Comparison of ENCODE assay signal across 8 cellular contexts in genomic region chr12:6890789-6891624, GRCh38. TPM values are rescaled to one million over a fixed set of nuclear protein-coding genes. Genes with fewer than 3 reads are reported as not detected.
DNase-seq lines count a peak whose midpoint lies in the region; ATAC-seq and TF ChIP-seq lines count a peak whose summit lies in the region.

No MANE protein-coding gene starts in this region.

- peaks cover 13% of the 10 kb centered on the region for H3K4me1 Mint-ChIP-seq in activated T-helper 2 cell treated with anti-CD3 and anti-CD28 coated beads, Interferon-gamma antibody, Interleukin-2, Interleukin-4, amounts not matched to agents 10 μg/mL and 5 μg/mL and 100 μg/mL, durations not matched to agents 14 hours and 24 hours and 36 hours (ENCODE audit: low read depth)
- peaks cover 9% of the 10 kb centered on the region for H3K4me1 Mint-ChIP-seq in nephron

- 0 out of 2 replicates have a peak, but pooled peaks cover 2% of the 10 kb centered on the region for H3K36me3 ChIP-seq in ES-I3 (ENCODE audit: insufficient read depth, low read length)

- peaks cover 14% of the 10 kb centered on the region for H3K36me3 Mint-ChIP-seq in activated T-helper 2 cell treated with anti-CD3 and anti-CD28 coated beads, Interferon-gamma antibody, Interleukin-2, Interleukin-4, amounts not matched to agents 10 μg/mL and 5 μg/mL and 100 μg/mL, durations not matched to agents 14 hours and 24 hours and 36 hours (ENCODE audit: low read depth)
- H3K36me3 Mint-ChIP-seq in nephron (ENCODE audit: low read depth) = no peaks in the 10 kb centered on the region

- H3K4me3 Mint-ChIP-seq in activated T-helper 2 cell treated with anti-CD3 and anti-CD28 coated beads, Interferon-gamma antibody, Interleukin-2, Interleukin-4, amounts not matched to agents 10 μg/mL and 5 μg/mL and 100 μg/mL, durations not matched to agents 14 hours and 24 hours and 36 hours (ENCODE audit: low read depth) = peak overlapping the region; percentile 80
- H3K4me3 Mint-ChIP-seq in nephron = peak overlapping the region; percentile 81 to 89 (median 88)

- H3K27me3 Mint-ChIP-seq in activated T-helper 2 cell treated with anti-CD3 and anti-CD28 coated beads, Interferon-gamma antibody, Interleukin-2, Interleukin-4, amounts not matched to agents 10 μg/mL and 5 μg/mL and 100 μg/mL, durations not matched to agents 14 hours and 24 hours and 36 hours (ENCODE audit: low read depth) = no peaks in the 10 kb centered on the region
- H3K27me3 Mint-ChIP-seq in nephron (ENCODE audit: low read depth) = peaks cover 4% of the 10 kb centered on the region

- ATAC-seq in stimulated activated naive CD8-positive, alpha-beta T cell treated with anti-CD3 and anti-CD28 coated beads, Interleukin-15, Interleukin-2, amounts not matched to agents 100 U/mL and 50 U/mL, for 24 hours = peak; percentile 97

- TF ChIP-seq CTCF in LNCaP clone FGC (IDR thresholded peaks at IDR 0.05; ENCODE audit: control insufficient read depth, extremely low read depth, insufficient read depth) (peak; percentile 84), nephron (IDR thresholded peaks at IDR 0.05; ENCODE audit: unreplicated experiment in 3 of 3) (peak; percentile 93 to 95 (median 94))

- intact Hi-C loops in activated T-helper 2 cell treated with anti-CD3 and anti-CD28 coated beads, Interferon-gamma antibody, Interleukin-2, Interleukin-4, amounts not matched to agents 10 μg/mL and 5 μg/mL and 100 μg/mL, durations not matched to agents 14 hours and 24 hours and 36 hours (cut with micrococcal nuclease) = loop anchor here (1.0 to 5.0 kb wide), 5 partner anchors 13 to 104 kb away; partner anchors contain the start of genes CD4, LRRC23, RNU7-1 and SPSB2

- peaks cover 22% of the 10 kb centered on the region for H3K4me1 ChIP-seq in ES-I3 (ENCODE audit: insufficient read depth, low read length)

- peak overlapping the region; percentile 92 for H3K27ac Mint-ChIP-seq in activated T-helper 2 cell treated with anti-CD3 and anti-CD28 coated beads, Interferon-gamma antibody, Interleukin-2, Interleukin-4, amounts not matched to agents 10 μg/mL and 5 μg/mL and 100 μg/mL, durations not matched to agents 14 hours and 24 hours and 36 hours
- peak overlapping the region; percentile 98 to 99 (median 99) for H3K27ac Mint-ChIP-seq in nephron

- no peaks in the 10 kb centered on the region for H3K9me3 Mint-ChIP-seq in activated T-helper 2 cell treated with anti-CD3 and anti-CD28 coated beads, Interferon-gamma antibody, Interleukin-2, Interleukin-4, amounts not matched to agents 10 μg/mL and 5 μg/mL and 100 μg/mL, durations not matched to agents 14 hours and 24 hours and 36 hours
- H3K9me3 Mint-ChIP-seq in nephron = no peaks in the 10 kb centered on the region

- DNase-seq in H4 (ENCODE audit: low spot score) = peak; percentile 95
- peak; percentile 76 for DNase-seq in LNCaP clone FGC (ENCODE audit: low read depth)
- DNase-seq in RPMI8226 = peak; percentile 99
- DNase-seq in activated T-helper 2 cell treated with anti-CD3 and anti-CD28 coated beads, Interferon-gamma antibody, Interleukin-2, Interleukin-4, amounts not matched to agents 10 μg/mL and 5 μg/mL and 100 μg/mL, durations not matched to agents 14 hours and 24 hours and 36 hours (ENCODE audit: low spot score) = peak; percentile 98
- peak; percentile 94 for DNase-seq in fibroblast of peridontal ligament (ENCODE audit: extremely low read depth)
- peak; percentile 100 for DNase-seq in stimulated activated naive CD8-positive, alpha-beta T cell treated with anti-CD3 and anti-CD28 coated beads, Interleukin-15, Interleukin-2, amounts not matched to agents 100 U/mL and 50 U/mL, for 24 hours

- peak overlapping the region; percentile 48 for H3K4me3 ChIP-seq in LNCaP clone FGC (ENCODE audit: low read depth, low read length)

- H3K9ac ChIP-seq in ES-I3 (ENCODE audit: low read depth, low read length) = peak overlapping the region; percentile 47

- no peaks in the 10 kb centered on the region for H3K9me3 ChIP-seq in ES-I3 (ENCODE audit: control insufficient read depth, insufficient read depth, low read length)

RNA-seq across cellular contexts. Expression of gene LRRC23, which starts 13.6 kb away (rescaled TPM):
- total RNA-seq in H4 (2014; rRNA removed; shearing (Covaris generic)) = 4.1 and 12.2 TPM in 2 replicates
- 4.7 and 6.6 TPM in 2 replicates for total RNA-seq in activated T-helper 2 cell treated with anti-CD3 and anti-CD28 coated beads, Interferon-gamma antibody, Interleukin-2, Interleukin-4, amounts not matched to agents 10 μg/mL and 5 μg/mL and 100 μg/mL, durations not matched to agents 14 hours and 24 hours and 36 hours

RNA-seq across cellular contexts. Expression of gene SPSB2, which starts 17.9 kb away (rescaled TPM):
- 10.8 TPM in 2 replicates for total RNA-seq in H4 (2014; rRNA removed; shearing (Covaris generic))
- 3.7 and 4.1 TPM in 2 replicates for total RNA-seq in activated T-helper 2 cell treated with anti-CD3 and anti-CD28 coated beads, Interferon-gamma antibody, Interleukin-2, Interleukin-4, amounts not matched to agents 10 μg/mL and 5 μg/mL and 100 μg/mL, durations not matched to agents 14 hours and 24 hours and 36 hours

RNA-seq across cellular contexts. Expression of gene ENO2, which starts 23.4 kb away (rescaled TPM):
- 10.6 and 11.2 TPM in 2 replicates for total RNA-seq in H4 (2014; rRNA removed; shearing (Covaris generic))
- 230 and 235 TPM in 2 replicates for total RNA-seq in activated T-helper 2 cell treated with anti-CD3 and anti-CD28 coated beads, Interferon-gamma antibody, Interleukin-2, Interleukin-4, amounts not matched to agents 10 μg/mL and 5 μg/mL and 100 μg/mL, durations not matched to agents 14 hours and 24 hours and 36 hours

RNA-seq across cellular contexts. Expression of gene TPI1, which starts 23.7 kb away (rescaled TPM):
- total RNA-seq in H4 (2014; rRNA removed; shearing (Covaris generic)) = 2,242 and 2,549 TPM in 2 replicates
- total RNA-seq in activated T-helper 2 cell treated with anti-CD3 and anti-CD28 coated beads, Interferon-gamma antibody, Interleukin-2, Interleukin-4, amounts not matched to agents 10 μg/mL and 5 μg/mL and 100 μg/mL, durations not matched to agents 14 hours and 24 hours and 36 hours = 1,708 and 1,711 TPM in 2 replicates

RNA-seq across cellular contexts. Expression of gene ATN1, which starts 36.8 kb away (rescaled TPM):
- total RNA-seq in H4 (2014; rRNA removed; shearing (Covaris generic)) = 6.0 and 14.2 TPM in 2 replicates
- total RNA-seq in activated T-helper 2 cell treated with anti-CD3 and anti-CD28 coated beads, Interferon-gamma antibody, Interleukin-2, Interleukin-4, amounts not matched to agents 10 μg/mL and 5 μg/mL and 100 μg/mL, durations not matched to agents 14 hours and 24 hours and 36 hours = 66.8 and 70.5 TPM in 2 replicates

Comparison
In these comparisons a context has a peak if more than half of its experiments do, and no peak if none do; other contexts are left out.
1. Peak in every context shown above with its lines: DNase-seq, ATAC-seq and H3K4me3 ChIP-seq.
2. RNA of gene ENO2, which starts 23.4 kb away (total RNA-seq): 230 to 235 TPM in activated T-helper 2 cell treated with anti-CD3 and anti-CD28 coated beads, Interferon-gamma antibody, Interleukin-2, Interleukin-4, amounts not matched to agents 10 μg/mL and 5 μg/mL and 100 μg/mL, durations not matched to agents 14 hours and 24 hours and 36 hours; 10.6 to 11.2 TPM in H4; every median in the first group is over 10 times any median in the second.